28 cellular contexts compared by ENCODE assay signal in genomic region chr20:13929836-13930235, GRCh38.
"Had no signal": no experiment of that assay in that cellular context is flagged by ENCODE, and none has a peak within 500 bp of the region (broad histone marks: within the 10 kb centered on the region; RNA-seq: fewer than 3 reads in every experiment).

No MANE protein-coding gene starts in this region.

- H3K4me2 ChIP-seq: SK-N-SH had no signal

- DNase-seq: activated CD4-positive, alpha-beta T cell treated with anti-CD3 and anti-CD28 coated beads for 36 hours; activated CD4-positive, alpha-beta T cell treated with anti-CD3 and anti-CD28 coated beads, Interleukin-2, amount 10 ng/mL, durations not matched to agents 7 days and 5 days; activated CD4-positive, alpha-beta T cell treated with anti-CD3 and anti-CD28 coated beads, Interleukin-2, amount 50 U/mL, for 48 hours; activated CD8-positive, alpha-beta memory T cell treated with anti-CD3 and anti-CD28 coated beads, Interleukin-2, amount 50 U/mL, for 4 hours; activated gamma-delta T cell treated with Interleukin-2 at 50 U/mL for 16 hours; activated naive CD4-positive, alpha-beta T cell treated with anti-CD3 and anti-CD28 coated beads for 36 hours; activated T-cell treated with anti-CD3 and anti-CD28 coated beads for 4 hours; activated T-cell treated with anti-CD3 and anti-CD28 coated beads, Interleukin-2, amount 50 U/mL, for 4 hours; adrenal gland; central memory CD4-positive, alpha-beta T cell; NCI-H1092 treated with DMSO at 0.1 percent for 48 hours; NCI-H1417; NCI-H187 treated with DMSO at 0.1 percent for 48 hours; NCI-H2081; NCI-H2227 treated with DMSO at 0.1 percent for 48 hours; NCI-H446; NCI-H510A treated with DMSO at 0.1 percent for 48 hours; NCI-H526 treated with DMSO at 0.1 percent for 48 hours; NCI-H774; Peyer's patch; RPMI8226; SHP77 treated with DMSO at 0.1 percent for 48 hours; SK-N-SH had no signal

- H3K4me1 ChIP-seq: adrenal gland, Peyer's patch, SJSA1 had no signal

- H3K9me3 ChIP-seq: adrenal gland, Peyer's patch, SJSA1, SK-N-SH had no signal

- H3K36me3 ChIP-seq: adrenal gland, Peyer's patch, SJSA1 had no signal

- H3K4me3 ChIP-seq: adrenal gland, Peyer's patch, SJSA1 had no signal

- ATAC-seq: activated CD4-positive, alpha-beta T cell treated with anti-CD3 and anti-CD28 coated beads for 36 hours; activated CD4-positive, CD25-positive, alpha-beta regulatory T cell treated with anti-CD3 and anti-CD28 coated beads, Interleukin-2, amount 50 U/mL, for 24 hours; activated naive CD4-positive, alpha-beta T cell treated with anti-CD3 and anti-CD28 coated beads, Interleukin-2, amount 50 U/mL, for 72 hours; activated T-cell treated with anti-CD3 and anti-CD28 coated beads, Interleukin-2, amount 50 U/mL, for 4 hours; WTC11 had no signal

- H3K27me3 ChIP-seq: adrenal gland, Peyer's patch, SJSA1 had no signal

- H3K27ac ChIP-seq: adrenal gland, Peyer's patch, SJSA1 had no signal

- FAIRE-seq: TTC549 had no signal

- H3K9ac ChIP-seq: SK-N-SH had no signal

- H3K9me2 ChIP-seq: SK-N-SH had no signal
